ENCODE assay signal across 17 cellular contexts in the genomic region with DNA sequence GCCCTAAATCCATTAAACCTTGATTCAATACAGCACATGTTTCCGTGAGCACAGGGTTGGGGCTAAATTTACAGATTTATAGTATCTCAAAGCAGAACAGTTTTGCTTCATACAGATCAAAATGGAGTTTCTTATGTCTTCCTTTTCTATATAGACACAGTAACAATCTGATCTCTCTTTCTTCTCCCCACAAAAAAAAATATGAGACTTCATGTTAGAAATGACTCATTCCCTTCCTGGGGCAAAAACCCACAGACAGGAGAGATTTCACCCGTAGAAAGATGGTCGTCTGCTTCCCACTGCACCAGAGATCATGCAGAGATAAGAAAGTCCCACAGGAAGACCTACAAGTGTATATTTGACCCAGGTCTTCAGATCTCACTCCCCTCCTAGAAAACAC. TPM values are rescaled to one million over a fixed set of nuclear protein-coding genes. Genes with fewer than 3 reads are reported as not detected.
DNase-seq lines count a peak whose midpoint lies in the region; ATAC-seq, FAIRE-seq and TF ChIP-seq lines count a peak whose summit lies in the region.
"Had no signal": no experiment of that assay in that cellular context is flagged by ENCODE, and none has a peak within 500 bp of the region (broad histone marks: within the 10 kb centered on the region; RNA-seq: fewer than 3 reads in every experiment).

No MANE protein-coding gene starts in this region.

- H2AFZ ChIP-seq in astrocyte (ENCODE audit: low read depth, low read length) = no peak overlapping the region
- no peak overlapping the region for H2AFZ ChIP-seq in neural progenitor cell (replicated peaks)

- TF ChIP-seq POLR2A in spleen (IDR thresholded peaks at IDR 0.05) (no peak), breast epithelium (IDR thresholded peaks at IDR 0.05) (no peak)

- H3K9ac ChIP-seq in HUES48 (ENCODE audit: low read depth, low read length) (no peak overlapping the region), astrocyte (ENCODE audit: low read length) (no peak overlapping the region), neural progenitor cell (no peak overlapping the region)

- intact Hi-C loops in spleen (cut with DNase I; ENCODE audit: low total_unique reads) (loop anchor here (10.0 kb wide), 1 partner anchor 498 kb away; no protein-coding TSS in a partner anchor), breast epithelium (cut with DNase I; ENCODE audit: low total_unique reads) (no loop called here)

- no peak for FAIRE-seq in astrocyte (lab: Jason Lieb, UNC)
- FAIRE-seq: GM12892 had no signal

- H3K4me3 ChIP-seq in HUES48 (ENCODE audit: low read depth, low read length) (no peak overlapping the region), astrocyte (ENCODE audit: insufficient read depth, low read depth, low read length) (no peak overlapping the region), neural progenitor cell (no peak overlapping the region), spleen (no peak overlapping the region), breast epithelium (no peak overlapping the region)
- H3K4me3 ChIP-seq: ascending aorta, right atrium auricular region had no signal

- H3K4me3 Mint-ChIP-seq in activated T-cell treated with anti-CD3 and anti-CD28 coated beads, Interleukin-2, amount 50 U/mL, for 72 hours = peak overlapping the region; percentile 27 to 59
- H3K4me3 Mint-ChIP-seq in astrocyte (ENCODE audit: unreplicated experiment) = no peak overlapping the region
- H3K4me3 Mint-ChIP-seq in neural progenitor cell = peak overlapping the region; percentile 12

- peak; percentile 64 to 66 for ATAC-seq in activated T-cell treated with anti-CD3 and anti-CD28 coated beads, Interleukin-2, amount 50 U/mL, for 72 hours (replicated peaks in 1 of 2)
- ATAC-seq in GM19023 (IDR thresholded peaks at IDR 0.05; ENCODE audit: unreplicated experiment) = no peak

- H3K27ac ChIP-seq in HUES48 (ENCODE audit: low read depth, low read length) (peak overlapping the region; percentile 62), astrocyte (ENCODE audit: low read depth, low read length) (no peak overlapping the region), neural progenitor cell (peak overlapping the region; percentile 69), spleen (no peak overlapping the region), breast epithelium (no peak overlapping the region)
- H3K27ac ChIP-seq: ascending aorta, right atrium auricular region had no signal

- H3K79me2 ChIP-seq in astrocyte (ENCODE audit: insufficient read depth, low read length) (no peaks in the 10 kb centered on the region), neural progenitor cell (ENCODE audit: low read depth) (no peaks in the 10 kb centered on the region)

- H3K4me1 Mint-ChIP-seq in activated T-cell treated with anti-CD3 and anti-CD28 coated beads, Interleukin-2, amount 50 U/mL, for 72 hours (ENCODE audit: low read depth) = peaks cover 35% of the 10 kb centered on the region
- H3K4me1 Mint-ChIP-seq in astrocyte (ENCODE audit: low read depth, unreplicated experiment) = peaks cover 14% of the 10 kb centered on the region
- no peaks in the 10 kb centered on the region for H3K4me1 Mint-ChIP-seq in neural progenitor cell

- H3K27ac Mint-ChIP-seq in activated T-cell treated with anti-CD3 and anti-CD28 coated beads, Interleukin-2, amount 50 U/mL, for 72 hours = no peak overlapping the region
- H3K27ac Mint-ChIP-seq in astrocyte (ENCODE audit: unreplicated experiment) = peak overlapping the region; percentile 0
- no peak overlapping the region for H3K27ac Mint-ChIP-seq in neural progenitor cell

- peaks cover 2 to 4% of the 10 kb centered on the region in 2 donors for H3K36me3 Mint-ChIP-seq in activated T-cell treated with anti-CD3 and anti-CD28 coated beads, Interleukin-2, amount 50 U/mL, for 72 hours (ENCODE audit: insufficient read depth in 2 of 2)
- H3K36me3 Mint-ChIP-seq in astrocyte (ENCODE audit: low read depth, unreplicated experiment) (peaks cover 2% of the 10 kb centered on the region), neural progenitor cell (peaks cover 2% of the 10 kb centered on the region)

- H3F3A ChIP-seq in neural progenitor cell (ENCODE audit: low read depth) = peaks cover 11% of the 10 kb centered on the region

- WGBS in spleen, 5 donors = 29 to 33% (median 31%) methylated on average over 3 of the region's 3 CpGs

- no peaks in the 10 kb centered on the region for H3K27me3 Mint-ChIP-seq in activated T-cell treated with anti-CD3 and anti-CD28 coated beads, Interleukin-2, amount 50 U/mL, for 72 hours (ENCODE audit: low read depth)
- H3K27me3 Mint-ChIP-seq in astrocyte (ENCODE audit: low read depth, unreplicated experiment) (no peaks in the 10 kb centered on the region), neural progenitor cell (ENCODE audit: insufficient read depth, low read depth) (peaks cover 2% of the 10 kb centered on the region)

- H3K4me1 ChIP-seq in HUES48 (ENCODE audit: control insufficient read depth, insufficient read depth, low read length) (peaks cover 7% of the 10 kb centered on the region), astrocyte (ENCODE audit: insufficient read depth, low read length) (no peaks in the 10 kb centered on the region), neural progenitor cell (peaks cover 26% of the 10 kb centered on the region), spleen (no peaks in the 10 kb centered on the region), breast epithelium (no peaks in the 10 kb centered on the region)
- H3K4me1 ChIP-seq: ascending aorta, right atrium auricular region had no signal

- no peaks in the 10 kb centered on the region for H3K27me3 ChIP-seq in HUES48 (ENCODE audit: control insufficient read depth, insufficient read depth, low read length)
- H3K27me3 ChIP-seq in astrocyte (ENCODE audit: insufficient read depth, low read length) = no peaks in the 10 kb centered on the region
- no peaks in the 10 kb centered on the region for H3K27me3 ChIP-seq in neural progenitor cell
- no peaks in the 10 kb centered on the region for H3K27me3 ChIP-seq in spleen (replicated peaks in 1 of 7)
- H3K27me3 ChIP-seq in breast epithelium = no peaks in the 10 kb centered on the region
- H3K27me3 ChIP-seq: ascending aorta, right atrium auricular region had no signal

- no peaks in the 10 kb centered on the region for H3K9me3 Mint-ChIP-seq in activated T-cell treated with anti-CD3 and anti-CD28 coated beads, Interleukin-2, amount 50 U/mL, for 72 hours
- peaks cover 9% of the 10 kb centered on the region for H3K9me3 Mint-ChIP-seq in astrocyte (ENCODE audit: unreplicated experiment)
- peaks cover 27% of the 10 kb centered on the region for H3K9me3 Mint-ChIP-seq in neural progenitor cell

- DNase-seq in activated T-cell treated with anti-CD3 and anti-CD28 coated beads, Interleukin-2, amount 50 U/mL, for 72 hours = no peak
- DNase-seq in activated T-cell treated with anti-CD3 and anti-CD28 coated beads, Interleukin-2, amount 50 U/mL, for 48 hours = no peak
- no peak for DNase-seq in astrocyte (ENCODE audit: low read depth)
- DNase-seq in neural progenitor cell (ENCODE audit: low spot score) = no peak
- no peak for DNase-seq in spleen
- DNase-seq in breast epithelium (ENCODE audit: low spot score in 2 of 2) = no peak
- DNase-seq: GDM1, hypothalamus, NCI-H2081 treated with DMSO at 0.1 percent for 48 hours, NCI-H524, occipital lobe, SHP77 had no signal

- H4K20me1 ChIP-seq in astrocyte (ENCODE audit: insufficient read depth, low read length) (no peaks in the 10 kb centered on the region), neural progenitor cell (ENCODE audit: low read depth) (no peaks in the 10 kb centered on the region)

- no peaks in the 10 kb centered on the region for H3K9me3 ChIP-seq in HUES48 (ENCODE audit: control insufficient read depth, insufficient read depth, low read length)
- H3K9me3 ChIP-seq in astrocyte (ENCODE audit: insufficient read depth, low read depth, low read length) = no peaks in the 10 kb centered on the region
- H3K9me3 ChIP-seq in neural progenitor cell (ENCODE audit: low read depth) = no peaks in the 10 kb centered on the region
- no peaks in the 10 kb centered on the region for H3K9me3 ChIP-seq in spleen
- no peaks in the 10 kb centered on the region for H3K9me3 ChIP-seq in breast epithelium
- H3K9me3 ChIP-seq: ascending aorta, right atrium auricular region had no signal

- TF ChIP-seq CTCF in astrocyte (IDR thresholded peaks at IDR 0.05; ENCODE audit: insufficient read depth, low read depth, low read length) = no peak
- no peak for TF ChIP-seq CTCF in neural progenitor cell (IDR thresholded peaks at IDR 0.05)
- no peak for TF ChIP-seq CTCF in spleen (IDR thresholded peaks at IDR 0.05 in 8 of 11, conservative IDR thresholded peaks at IDR 0.05 in 3 of 11)
- no peak for TF ChIP-seq CTCF in breast epithelium (IDR thresholded peaks at IDR 0.05)

- H3K4me2 ChIP-seq in astrocyte (ENCODE audit: low read length) (no peak overlapping the region), neural progenitor cell (peak overlapping the region; percentile 56)

- H3K36me3 ChIP-seq in HUES48 (ENCODE audit: control insufficient read depth, insufficient read depth, low read length) (no peaks in the 10 kb centered on the region), astrocyte (ENCODE audit: insufficient read depth, low read length) (no peaks in the 10 kb centered on the region), neural progenitor cell (no peaks in the 10 kb centered on the region), spleen (no peaks in the 10 kb centered on the region), breast epithelium (no peaks in the 10 kb centered on the region)
- H3K36me3 ChIP-seq: ascending aorta, right atrium auricular region had no signal

RNA-seq across cellular contexts. Expression of gene ZNF611, which starts 7.7 kb away (rescaled TPM):
- 10 to 100 TPM; 21.3 to 24.7 TPM for total RNA-seq in activated T-cell treated with anti-CD3 and anti-CD28 coated beads, Interleukin-2, amount 50 U/mL, for 72 hours
- 18.8 and 21.1 TPM in 2 replicates for total RNA-seq in astrocyte
- total RNA-seq in neural progenitor cell (ENCODE audit: low replicate concordance) = 12.5 and 19.9 TPM in 2 replicates
- total RNA-seq in spleen = 10 to 100 TPM; 17.4 to 32.5 (median 25.0) TPM
- 1 to 10 TPM; 2.6 to 6.9 (median 2.6) TPM for polyA plus RNA-seq in spleen
- 10 to 100 TPM; 11.8 to 23.0 (median 16.7) TPM for total RNA-seq in breast epithelium

RNA-seq across cellular contexts. Expression of gene ZNF600, which starts 44.1 kb away (rescaled TPM):
- total RNA-seq in activated T-cell treated with anti-CD3 and anti-CD28 coated beads, Interleukin-2, amount 50 U/mL, for 72 hours = 10 to 100 TPM; 14.1 to 20.9 TPM
- 5.6 and 6.4 TPM in 2 replicates for total RNA-seq in astrocyte
- total RNA-seq in neural progenitor cell (ENCODE audit: low replicate concordance) = 2.7 and 3.5 TPM in 2 replicates
- total RNA-seq in spleen = 10 to 100 TPM; 10.7 to 32.3 (median 22.4) TPM
- polyA plus RNA-seq in spleen = 10 to 100 TPM in 2 of 3 donors, 1 to 10 TPM in 1; 7.5 to 20.4 (median 17.0) TPM
- total RNA-seq in breast epithelium = 10 to 100 TPM in 2 of 3 donors, 1 to 10 TPM in 1; 9.8 to 13.3 (median 12.4) TPM

Comparison
In these comparisons a context has a peak if more than half of its experiments do, and no peak if none do; other contexts are left out.
1. H3K27ac ChIP-seq: peak in HUES48 (single experiment) and neural progenitor cell (single experiment); none in astrocyte (single experiment), spleen (0 of 8) and breast epithelium (0 of 2).